Comparison of ENCODE assay signal across 8 cellular contexts in the genomic region with DNA sequence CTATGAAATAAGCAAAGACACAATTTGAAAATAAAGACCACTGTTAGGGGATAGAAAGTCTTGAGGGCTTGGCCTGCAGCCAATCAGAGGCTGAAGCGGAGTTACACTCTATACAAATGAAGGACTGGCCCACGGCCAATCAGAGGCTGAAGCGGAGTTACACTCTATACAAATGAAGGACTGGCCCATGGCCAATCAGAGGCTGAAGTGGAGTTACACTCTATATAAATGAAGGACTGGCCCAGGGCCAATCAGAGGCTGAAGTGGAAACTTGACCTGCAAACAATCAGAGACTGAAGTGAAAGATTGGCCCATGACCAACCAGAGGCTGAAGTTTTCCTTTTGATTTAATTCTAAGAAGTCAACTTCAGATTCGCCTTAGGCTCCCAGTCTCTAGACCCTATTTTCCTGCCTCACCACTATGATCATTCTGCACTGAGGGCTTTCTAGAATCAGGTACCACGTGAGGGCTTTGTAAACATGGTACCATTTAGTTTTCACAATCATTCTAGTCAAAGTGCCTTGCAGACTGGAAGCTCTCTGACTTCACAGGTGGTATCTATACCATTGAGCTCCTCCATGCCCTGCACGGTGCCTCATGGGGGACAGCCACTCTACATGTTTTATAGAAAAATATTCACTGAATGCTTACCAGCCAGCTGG.
DNase-seq lines count a peak whose midpoint lies in the region; TF ChIP-seq lines count a peak whose summit lies in the region.

No MANE protein-coding gene starts in this region.

- TF ChIP-seq RAD21 in Ishikawa (IDR thresholded peaks at IDR 0.05; ENCODE audit: low read depth): peak; percentile 17; the same call in 1 of the 2 replicates

- no peak for TF ChIP-seq CTCF in GM10266 (IDR thresholded peaks at IDR 0.05; ENCODE audit: control insufficient read depth, insufficient read depth, low read depth, missing control alignments)

- TF ChIP-seq EP300 in Ishikawa (IDR thresholded peaks at IDR 0.05; ENCODE audit: borderline replicate concordance): 0 out of 2 replicates have a peak, but pooled peaks have one; percentile 31

- DNase-seq in RPMI8226 (peak; percentile 34), globus pallidus (ENCODE audit: low spot score) (peak; percentile 15), pulmonary artery endothelial cell (ENCODE audit: low read depth, low spot score) (peak; percentile 71), GM10266 (ENCODE audit: extremely low spot score) (no peak), middle frontal gyrus (ENCODE audit: extremely low spot score, low spot score) (no peak), NCI-H187 treated with DMSO at 0.1 percent for 48 hours (lab: John Stamatoyannopoulos, UW) (no peak), GF-D8 (lab: John Stamatoyannopoulos, UW) (no peak)

TF ChIP-seq in Ishikawa, 13 proteins besides CTCF, POLR2A, EP300 and RAD21:
- TF ChIP-seq NFIC (IDR thresholded peaks at IDR 0.05) (peak; percentile 98), CEBPB (IDR thresholded peaks at IDR 0.05) (no peak), CREB1 (IDR thresholded peaks at IDR 0.05; ENCODE audit: low read depth) (no peak)

Comparison
In these comparisons a context has a peak if more than half of its experiments do, and no peak if none do; other contexts are left out.
1. DNase-seq: peak in RPMI8226 (single experiment), globus pallidus (single experiment) and pulmonary artery endothelial cell (single experiment); none in GM10266 (single experiment), middle frontal gyrus (single experiment), NCI-H187 treated with DMSO at 0.1 percent for 48 hours (single experiment) and GF-D8 (single experiment).